Comparison of ENCODE assay signal across 19 cellular contexts in the genomic region with DNA sequence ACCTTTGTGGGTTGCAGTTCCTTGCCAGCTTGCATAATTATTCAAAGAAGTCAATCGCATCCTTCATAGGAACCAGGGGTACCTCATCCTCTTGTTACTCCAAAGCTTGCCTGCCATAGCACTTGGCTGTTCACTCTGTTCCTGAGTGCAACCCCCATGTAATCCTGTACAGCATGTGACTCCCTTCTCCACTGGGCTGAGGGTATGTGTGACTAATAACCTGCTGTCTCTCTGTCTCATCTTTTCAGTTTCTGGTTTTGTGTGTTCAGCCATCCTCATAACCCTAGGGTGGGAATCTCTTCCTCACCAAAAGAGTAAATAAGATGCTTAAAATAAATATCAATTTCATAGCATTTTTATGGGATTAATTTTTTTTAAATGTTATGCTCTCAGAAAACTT.
DNase-seq lines count a peak whose midpoint lies in the region; ATAC-seq and TF ChIP-seq lines count a peak whose summit lies in the region.
"Had no signal": no experiment of that assay in that cellular context is flagged by ENCODE, and none has a peak within 500 bp of the region (broad histone marks: within the 10 kb centered on the region; RNA-seq: fewer than 3 reads in every experiment).

No MANE protein-coding gene starts in this region.

- H3K27me3 ChIP-seq in tibial nerve = no peaks in the 10 kb centered on the region

- no peak for TF ChIP-seq POLR2A in tibial nerve (IDR thresholded peaks at IDR 0.05)

- peaks cover 26% of the 10 kb centered on the region for H3K4me1 Mint-ChIP-seq in nephron
- H3K4me1 Mint-ChIP-seq: B cell had no signal

- no peaks in the 10 kb centered on the region for H3K27me3 Mint-ChIP-seq in nephron (ENCODE audit: low read depth)

- TF ChIP-seq CTCF in nephron (IDR thresholded peaks at IDR 0.05; ENCODE audit: unreplicated experiment in 3 of 3) (no peak), tibial nerve (IDR thresholded peaks at IDR 0.05) (no peak), GM13977 (IDR thresholded peaks at IDR 0.05; ENCODE audit: extremely low read depth, insufficient read depth, missing control alignments) (no peak)

- ATAC-seq in GM18861 (IDR thresholded peaks at IDR 0.05; ENCODE audit: unreplicated experiment) = peak; percentile 45
- ATAC-seq in HG02610 (IDR thresholded peaks at IDR 0.05; ENCODE audit: unreplicated experiment) = peak; percentile 76
- ATAC-seq in HG03025 (IDR thresholded peaks at IDR 0.05; ENCODE audit: low FRiP score, unreplicated experiment) = no peak

- in situ Hi-C loops in GM13977 (cut with MboI; ENCODE audit: low pct_unique_long_range_greater_than_20kb, low sequenced_read_pairs, unreplicated experiment) = no loop called here

- H3K36me3 ChIP-seq in tibial nerve = no peaks in the 10 kb centered on the region

- peaks cover 0 to 10% (median 0%) of the 10 kb centered on the region in 4 donors for H3K4me1 ChIP-seq in tibial nerve

- TF ChIP-seq EP300 in tibial nerve (IDR thresholded peaks at IDR 0.05) = no peak

- peak; percentile 4 for DNase-seq in HK-2 (ENCODE audit: unreplicated experiment)
- no peak for DNase-seq in tibial nerve (ENCODE audit: low spot score in 2 of 2)
- DNase-seq in globus pallidus (ENCODE audit: low spot score) = no peak
- DNase-seq in GM13977 (ENCODE audit: low spot score) = no peak
- DNase-seq: CD4-positive, alpha-beta T cell; H9; IMR-90; Kasumi-1; NCI-H1436; NCI-H2081 treated with DMSO at 0.1 percent for 48 hours; NCI-H345; NCI-H526 treated with DMSO at 0.1 percent for 48 hours; T-helper 1 cell had no signal

- peak overlapping the region in 1 of 4 donors; percentile 47 for H3K27ac ChIP-seq in tibial nerve
- H3K27ac ChIP-seq: SK-N-MC had no signal

- H3K27ac Mint-ChIP-seq in nephron = peak overlapping the region; percentile 68 to 94 (median 85)
- H3K27ac Mint-ChIP-seq: B cell; CD4-positive, alpha-beta T cell; H9 had no signal

- no peak overlapping the region for H3K4me3 Mint-ChIP-seq in nephron
- H3K4me3 Mint-ChIP-seq: B cell; CD4-positive, alpha-beta T cell; H9 had no signal

- no peaks in the 10 kb centered on the region for H3K9me3 ChIP-seq in tibial nerve

- H3K4me3 ChIP-seq in tibial nerve = no peak overlapping the region
- H3K4me3 ChIP-seq: SK-N-MC had no signal

- WGBS in tibial nerve, 2 donors = 86 to 94% methylated on average over 1 of the region's 1 CpG

- no peaks in the 10 kb centered on the region for H3K9me3 Mint-ChIP-seq in nephron
- H3K9me3 Mint-ChIP-seq: CD4-positive, alpha-beta T cell; H9 had no signal

- no peaks in the 10 kb centered on the region for H3K36me3 Mint-ChIP-seq in nephron (ENCODE audit: low read depth)
